17 cellular contexts compared by ENCODE assay signal in genomic region chr22:18935889-18936529, GRCh38. TPM values are rescaled to one million over a fixed set of nuclear protein-coding genes. Genes with fewer than 3 reads are reported as not detected.
DNase-seq lines count a peak whose midpoint lies in the region; ATAC-seq and TF ChIP-seq lines count a peak whose summit lies in the region.
"Had no signal": no experiment of that assay in that cellular context is flagged by ENCODE, and none has a peak within 500 bp of the region (broad histone marks: within the 10 kb centered on the region; RNA-seq: fewer than 3 reads in every experiment).

PRODH (minus strand) TSS chr22:18936293; CDS start chr22:18936287, 6 bp downstream.

- no peaks in the 10 kb centered on the region for H3K4me1 ChIP-seq in DND-41 (ENCODE audit: insufficient read depth, low read length)
- no peaks in the 10 kb centered on the region for H3K4me1 ChIP-seq in left ventricle myocardium inferior
- no peaks in the 10 kb centered on the region for H3K4me1 ChIP-seq in testis

- no peaks in the 10 kb centered on the region for H3K4me1 Mint-ChIP-seq in WTC11
- H3K4me1 Mint-ChIP-seq: naive B cell; stimulated activated memory B cell treated with anti-CD40 and anti-IgM and Interleukin-4, amounts not matched to agents 10 μg/mL and 1 μg/mL and 100 μg/mL, for 72 hours had no signal

- H3K4me3 Mint-ChIP-seq in WTC11: no peak within 1 kb of the TSS
- H3K4me3 Mint-ChIP-seq: naive B cell; stimulated activated memory B cell treated with anti-CD40 and anti-IgM and Interleukin-4, amounts not matched to agents 10 μg/mL and 1 μg/mL and 100 μg/mL, for 72 hours; T-helper 2 cell treated with Interferon-gamma antibody and Interleukin-4, amounts not matched to agents 5 μg/mL and 100 μg/mL, for 36 hours had no signal

- DNase-seq in DND-41: no peak
- DNase-seq in WTC11 (ENCODE audit: low spot score): no peak
- DNase-seq in left ventricle myocardium inferior: no peak
- no peak for DNase-seq in sciatic nerve (ENCODE audit: low spot score)
- DNase-seq in activated CD4-positive, alpha-beta T cell treated with anti-CD3 and anti-CD28 coated beads, Interleukin-2, amount 50 U/mL, for 4 hours: no peak
- DNase-seq in NCI-H748 (lab: John Stamatoyannopoulos, UW; ENCODE audit: unreplicated experiment): no peak
- DNase-seq in testis: no peak
- DNase-seq: hypothalamus, Karpas-422, naive B cell, NCI-H1436, NCI-H2227 treated with DMSO at 0.1 percent for 48 hours, SIG-M5 had no signal

- H3K79me2 ChIP-seq in DND-41 (ENCODE audit: insufficient read depth, low read length): no peaks in the 10 kb centered on the region

- no peak within 1 kb of the TSS for H3K4me3 ChIP-seq in DND-41 (ENCODE audit: low read depth in 1 of 2, low read length in 2 of 2)
- no peak within 1 kb of the TSS for H3K4me3 ChIP-seq in left ventricle myocardium inferior
- H3K4me3 ChIP-seq in testis: no peak within 1 kb of the TSS

- no peaks in the 10 kb centered on the region for H3K9me3 Mint-ChIP-seq in WTC11
- H3K9me3 Mint-ChIP-seq: activated naive CD4-positive, alpha-beta T cell treated with anti-CD3 and anti-CD28 coated beads, Interleukin-2, amount 50 U/mL, for 72 hours; naive B cell; stimulated activated memory B cell treated with anti-CD40 and anti-IgM and Interleukin-4, amounts not matched to agents 10 μg/mL and 1 μg/mL and 100 μg/mL, for 72 hours; T-helper 2 cell treated with Interferon-gamma antibody and Interleukin-4, amounts not matched to agents 5 μg/mL and 100 μg/mL, for 36 hours had no signal

- H3K36me3 ChIP-seq in DND-41 (ENCODE audit: insufficient read depth, low read length): no peaks in the 10 kb centered on the region
- H3K36me3 ChIP-seq in left ventricle myocardium inferior: no peaks in the 10 kb centered on the region
- no peaks in the 10 kb centered on the region for H3K36me3 ChIP-seq in testis (ENCODE audit: low read depth, missing control alignments)

- TF ChIP-seq CTCF in DND-41 (IDR thresholded peaks at IDR 0.05; ENCODE audit: borderline replicate concordance, extremely low read depth, low read length, poor library complexity, severe bottlenecking) (no peak), WTC11 (IDR thresholded peaks at IDR 0.05) (no peak), left ventricle myocardium inferior (IDR thresholded peaks at IDR 0.05; ENCODE audit: borderline replicate concordance) (no peak), testis (IDR thresholded peaks at IDR 0.05) (no peak)

- H4K20me1 ChIP-seq in DND-41 (ENCODE audit: insufficient read depth, low read length): no peaks in the 10 kb centered on the region

- no CpG with 5 or more reads among the region's 67 CpGs for WGBS in testis, 2 donors

- H3K27me3 ChIP-seq in DND-41 (ENCODE audit: insufficient read depth, low read length, poor library complexity) (no peaks in the 10 kb centered on the region), left ventricle myocardium inferior (ENCODE audit: low read depth) (no peaks in the 10 kb centered on the region), testis (no peaks in the 10 kb centered on the region)

- intact Hi-C loops in left ventricle myocardium inferior (cut with micrococcal nuclease) (no loop called here), sciatic nerve (cut with DNase I) (no loop called here), testis (cut with DNase I; ENCODE audit: low total_unique reads) (no loop called here)

- CTCF ChIA-PET in WTC11 (lab: Charles Lee): interaction anchor here (0.6 to 1.8 kb wide), 4 partner anchors 30 to 1143 kb away, joined by 3 to 8 read pairs (median 5); partner anchors contain the start of genes DGCR6 and ESS2

- no peak within 1 kb of the TSS for H3K9ac ChIP-seq in DND-41 (ENCODE audit: low read depth, low read length)

- POLR2A ChIA-PET in WTC11 (lab: Charles Lee): no interaction called here

- H2AFZ ChIP-seq in DND-41 (ENCODE audit: low read depth, low read length): no peak within 1 kb of the TSS

- no peaks in the 10 kb centered on the region for H3K36me3 Mint-ChIP-seq in WTC11
- H3K36me3 Mint-ChIP-seq: activated naive CD4-positive, alpha-beta T cell treated with anti-CD3 and anti-CD28 coated beads, Interleukin-2, amount 50 U/mL, for 72 hours; naive B cell; stimulated activated memory B cell treated with anti-CD40 and anti-IgM and Interleukin-4, amounts not matched to agents 10 μg/mL and 1 μg/mL and 100 μg/mL, for 72 hours had no signal

- no peaks in the 10 kb centered on the region for H3K27me3 Mint-ChIP-seq in WTC11 (ENCODE audit: low read depth)
- H3K27me3 Mint-ChIP-seq: naive B cell; stimulated activated memory B cell treated with anti-CD40 and anti-IgM and Interleukin-4, amounts not matched to agents 10 μg/mL and 1 μg/mL and 100 μg/mL, for 72 hours had no signal

- ATAC-seq in DND-41 (ENCODE audit: insufficient read depth, low read depth): 0 out of 3 replicates have a peak, but pooled peaks have one; percentile 37
- peak; percentile 76 for ATAC-seq in WTC11
- ATAC-seq in sciatic nerve: peak; percentile 59
- ATAC-seq in HG02884 (IDR thresholded peaks at IDR 0.05; ENCODE audit: unreplicated experiment): no peak
- ATAC-seq: stimulated activated memory B cell treated with anti-CD40 and anti-IgM and Interleukin-4, amounts not matched to agents 10 μg/mL and 1 μg/mL and 100 μg/mL, for 72 hours had no signal

- TF ChIP-seq POLR2A in testis (IDR thresholded peaks at IDR 0.05): no peak

- no peak within 1 kb of the TSS for H3K27ac Mint-ChIP-seq in WTC11
- H3K27ac Mint-ChIP-seq: activated naive CD4-positive, alpha-beta T cell treated with anti-CD3 and anti-CD28 coated beads, Interleukin-2, amount 50 U/mL, for 72 hours; naive B cell; stimulated activated memory B cell treated with anti-CD40 and anti-IgM and Interleukin-4, amounts not matched to agents 10 μg/mL and 1 μg/mL and 100 μg/mL, for 72 hours; T-helper 2 cell treated with Interferon-gamma antibody and Interleukin-4, amounts not matched to agents 5 μg/mL and 100 μg/mL, for 36 hours had no signal

- H3K9me3 ChIP-seq in DND-41 (ENCODE audit: insufficient read depth, low read length, severe bottlenecking) (no peaks in the 10 kb centered on the region), left ventricle myocardium inferior (replicated peaks) (no peaks in the 10 kb centered on the region), testis (no peaks in the 10 kb centered on the region)

- H3K27ac ChIP-seq in DND-41 (ENCODE audit: low read length) (no peak within 1 kb of the TSS), left ventricle myocardium inferior (replicated peaks) (no peak within 1 kb of the TSS), testis (no peak within 1 kb of the TSS)

- no peak within 1 kb of the TSS for H3K4me2 ChIP-seq in DND-41 (ENCODE audit: insufficient read depth, low read length)

TF ChIP-seq in WTC11, 78 proteins besides CTCF, POLR2A, EP300 and RAD21:
- TF ChIP-seq ERG (CRISPR knock-in tag; IDR thresholded peaks at IDR 0.05): no peak
- no peak for TF ChIP-seq ZNF138 (CRISPR knock-in tag; conservative IDR thresholded peaks at IDR 0.05)
- TF ChIP-seq ZBTB43 (CRISPR knock-in tag; IDR thresholded peaks at IDR 0.05): no peak
- TF ChIP-seq ATF3 (CRISPR knock-in tag; conservative IDR thresholded peaks at IDR 0.05): no peak
- TF ChIP-seq ZNF317 (CRISPR knock-in tag; IDR thresholded peaks at IDR 0.05; ENCODE audit: borderline replicate concordance, low read depth): no peak
- no peak for TF ChIP-seq TP53 (CRISPR knock-in tag; IDR thresholded peaks at IDR 0.05)

RNA-seq across cellular contexts. Expression of gene PRODH, which starts in this region (rescaled TPM):
- total RNA-seq in WTC11 (2021): 42.6 to 97.3 TPM (median 56.1 TPM) in 3 replicates
- total RNA-seq in left ventricle myocardium inferior: 13.3 TPM
- 23.5 TPM for total RNA-seq in sciatic nerve
- 1 to 10 TPM; 5.6 to 7.4 TPM for total RNA-seq in testis
- polyA plus RNA-seq in testis (ENCODE audit: insufficient read depth, low read depth, low replicate concordance): 3.2 TPM
